16 cellular contexts compared by ENCODE assay signal in genomic region chr9:125515281-125515680, GRCh38.
DNase-seq lines count a peak whose midpoint lies in the region; ATAC-seq and TF ChIP-seq lines count a peak whose summit lies in the region.
"Had no signal": no experiment of that assay in that cellular context is flagged by ENCODE, and none has a peak within 500 bp of the region (broad histone marks: within the 10 kb centered on the region; RNA-seq: fewer than 3 reads in every experiment).

No MANE protein-coding gene starts in this region.

- H3K27ac ChIP-seq in cardiac muscle cell (peak overlapping the region; percentile 66), heart left ventricle (no peak overlapping the region), mesendoderm (ENCODE audit: low read depth, low read length) (peak overlapping the region; percentile 91), transverse colon (no peak overlapping the region)
- H3K27ac ChIP-seq: BLaER1, HL-60 had no signal

- no peaks in the 10 kb centered on the region for H3K36me3 Mint-ChIP-seq in WTC11

- intact Hi-C loops in heart left ventricle (cut with DNase I) (no loop called here), transverse colon (cut with DNase I; ENCODE audit: low total_unique reads) (no loop called here)

- H2BK15ac ChIP-seq in mesendoderm (replicated peaks; ENCODE audit: low read depth): no peak overlapping the region

- no peak for DNase-seq in cardiac muscle cell (ENCODE audit: low read depth in 1 of 2, low spot score in 1 of 2)
- no peak for DNase-seq in heart left ventricle
- DNase-seq in WTC11 (ENCODE audit: low spot score): no peak
- peak; percentile 93 for DNase-seq in mesendoderm
- no peak for DNase-seq in NCI-H510A (lab: John Stamatoyannopoulos, UW)
- DNase-seq in transverse colon: no peak
- DNase-seq in epidermal melanocyte (ENCODE audit: insufficient read length, low spot score): no peak
- DNase-seq: 8988T; AML-193; Caco-2; CD8-positive, alpha-beta memory T cell; DND-41; GDM1 had no signal

- WGBS in heart left ventricle, 4 donors: 69 to 73% (median 71%) methylated on average over 5 of the region's 5 CpGs
- no CpG with 5 or more reads among the region's 5 CpGs for WGBS in mesendoderm (ENCODE audit: extremely low coverage, insufficient coverage, low lambda C conversion rate)
- WGBS in transverse colon (ENCODE audit: low coverage in 1 of 2), 2 donors: 83 to 85% methylated on average over 5 of the region's 5 CpGs

- H3K23ac ChIP-seq in mesendoderm (ENCODE audit: low read length): no peak overlapping the region

- H2AK5ac ChIP-seq in mesendoderm (ENCODE audit: low read length): peak overlapping the region; percentile 23

- no peak for TF ChIP-seq EP300 in transverse colon (IDR thresholded peaks at IDR 0.05; ENCODE audit: low read depth)

- H3K4me3 ChIP-seq in cardiac muscle cell: no peak overlapping the region
- H3K4me3 ChIP-seq in heart left ventricle: no peak overlapping the region
- no peak overlapping the region for H3K4me3 ChIP-seq in mesendoderm (ENCODE audit: low read length)
- no peak overlapping the region for H3K4me3 ChIP-seq in transverse colon
- H3K4me3 ChIP-seq: BLaER1, HAP-1 had no signal

- peaks cover 68% of the 10 kb centered on the region for H3K4me1 Mint-ChIP-seq in WTC11

- TF ChIP-seq CTCF in cardiac muscle cell (IDR thresholded peaks at IDR 0.05; ENCODE audit: low read depth, low read length) (no peak), heart left ventricle (IDR thresholded peaks at IDR 0.05) (no peak), WTC11 (IDR thresholded peaks at IDR 0.05) (no peak), transverse colon (IDR thresholded peaks at IDR 0.05) (no peak)

- H3K4ac ChIP-seq in mesendoderm (ENCODE audit: low read depth, low read length): peak overlapping the region; percentile 66

- no peak for TF ChIP-seq POLR2A in heart left ventricle (IDR thresholded peaks at IDR 0.05)
- TF ChIP-seq POLR2A in transverse colon (IDR thresholded peaks at IDR 0.05): no peak

- no peaks in the 10 kb centered on the region for H3K27me3 Mint-ChIP-seq in WTC11 (ENCODE audit: low read depth)
- H3K27me3 Mint-ChIP-seq: CD8-positive, alpha-beta memory T cell had no signal

- CTCF ChIA-PET in WTC11 (lab: Charles Lee): no interaction called here

- 0 out of 2 replicates have a peak overlapping the region, but pooled peaks have one; percentile 20 for H3K27ac Mint-ChIP-seq in WTC11

- H3K56ac ChIP-seq in mesendoderm (ENCODE audit: low read length): peak overlapping the region; percentile 47

- in situ Hi-C loops in transverse colon (cut with MboI; ENCODE audit: low pct_ligation_motif_present in 1 of 4, low pct_unique_long_range_greater_than_20kb in 1 of 4, low sequenced_read_pairs in 3 of 4): no loop called here

- no peak for ATAC-seq in heart left ventricle
- ATAC-seq in WTC11: no peak

- no peaks in the 10 kb centered on the region for H3K9me3 Mint-ChIP-seq in WTC11
- H3K9me3 Mint-ChIP-seq: CD8-positive, alpha-beta memory T cell had no signal

- H3K4me1 ChIP-seq in cardiac muscle cell (ENCODE audit: low read depth) (peaks cover 40% of the 10 kb centered on the region), heart left ventricle (peaks cover 0 to 35% (median 14%) of the 10 kb centered on the region in 12 donors), mesendoderm (ENCODE audit: control insufficient read depth, low read depth, low read length) (peaks cover 28% of the 10 kb centered on the region), transverse colon (peaks cover 3 to 34% (median 20%) of the 10 kb centered on the region in 4 donors)
- H3K4me1 ChIP-seq: BLaER1 had no signal

- H3K36me3 ChIP-seq in cardiac muscle cell (no peaks in the 10 kb centered on the region), heart left ventricle (peaks cover 0 to 5% (median 0%) of the 10 kb centered on the region in 9 donors), mesendoderm (ENCODE audit: control insufficient read depth, insufficient read depth, low read length) (no peaks in the 10 kb centered on the region), transverse colon (no peaks in the 10 kb centered on the region)
- H3K36me3 ChIP-seq: HAP-1 had no signal

- no peak overlapping the region for H3K4me3 Mint-ChIP-seq in WTC11
- H3K4me3 Mint-ChIP-seq: CD8-positive, alpha-beta memory T cell had no signal

- POLR2A ChIA-PET in WTC11 (lab: Charles Lee): no interaction called here

- no peaks in the 10 kb centered on the region for H3K27me3 ChIP-seq in cardiac muscle cell
- no peaks in the 10 kb centered on the region for H3K27me3 ChIP-seq in heart left ventricle
- H3K27me3 ChIP-seq in mesendoderm (ENCODE audit: insufficient read depth, low read length, poor library complexity): no peaks in the 10 kb centered on the region
- H3K27me3 ChIP-seq in transverse colon: no peaks in the 10 kb centered on the region
- H3K27me3 ChIP-seq: BLaER1 had no signal

- H3K9ac ChIP-seq in mesendoderm (ENCODE audit: low read length): peak overlapping the region; percentile 25
- H3K9ac ChIP-seq: BLaER1 had no signal

- no peak overlapping the region for H3K4me2 ChIP-seq in mesendoderm (ENCODE audit: low read length)
- H3K4me2 ChIP-seq: BLaER1 had no signal

- no peak overlapping the region for H4K8ac ChIP-seq in mesendoderm (ENCODE audit: low read depth, low read length)

- peaks cover 3% of the 10 kb centered on the region for H3K79me1 ChIP-seq in mesendoderm (ENCODE audit: low read length)

- no peak overlapping the region for H4K5ac ChIP-seq in mesendoderm (ENCODE audit: low read length)

- H3K79me2 ChIP-seq in mesendoderm (ENCODE audit: control insufficient read depth, insufficient read depth, low read length): no peaks in the 10 kb centered on the region

- H3K9me3 ChIP-seq in cardiac muscle cell (ENCODE audit: low read depth) (no peaks in the 10 kb centered on the region), heart left ventricle (no peaks in the 10 kb centered on the region), transverse colon (no peaks in the 10 kb centered on the region)
- H3K9me3 ChIP-seq: BLaER1, Caco-2, HAP-1 had no signal

- H3K18ac ChIP-seq in mesendoderm (ENCODE audit: low read length): peak overlapping the region; percentile 78

- peak overlapping the region; percentile 98 for H2BK5ac ChIP-seq in mesendoderm (ENCODE audit: low read length)

- peak overlapping the region; percentile 99 for H2BK120ac ChIP-seq in mesendoderm (ENCODE audit: low read depth, low read length)

TF ChIP-seq in WTC11, 78 proteins besides CTCF, POLR2A, EP300 and RAD21:
- TF ChIP-seq ZBTB43 (CRISPR knock-in tag; IDR thresholded peaks at IDR 0.05) (no peak), FOXJ3 (CRISPR knock-in tag; IDR thresholded peaks at IDR 0.05; ENCODE audit: borderline replicate concordance) (no peak), PRRX2 (CRISPR knock-in tag; IDR thresholded peaks at IDR 0.05) (no peak), KAT7 (CRISPR knock-in tag; IDR thresholded peaks at IDR 0.05; ENCODE audit: borderline replicate concordance) (no peak)

Comparison
In these comparisons a context has a peak if more than half of its experiments do, and no peak if none do; other contexts are left out.
1. H3K27ac ChIP-seq: peak in cardiac muscle cell (single experiment) and mesendoderm (single experiment); none in heart left ventricle (0 of 12) and transverse colon (0 of 4).